8 cellular contexts compared by ENCODE assay signal in genomic region chr3:153927107-153927506, GRCh38.
A peak's percentile ranks its signal among the peaks of the same experiment; 100 is the strongest.
DNase-seq lines count a peak whose midpoint lies in the region; ATAC-seq, FAIRE-seq and TF ChIP-seq lines count a peak whose summit lies in the region.

No MANE protein-coding gene starts in this region.

- no peaks in the 10 kb centered on the region for H3K27me3 ChIP-seq in esophagus squamous epithelium

- CTCF ChIA-PET in Calu3 (lab: Charles Lee) = no interaction called here

- no peak for FAIRE-seq in RCC 7860 (lab: Jason Lieb, UNC)

- TF ChIP-seq POLR2A in esophagus squamous epithelium (IDR thresholded peaks at IDR 0.05) = no peak

- H3K9me3 Mint-ChIP-seq in Calu3 (ENCODE audit: low read depth, unreplicated experiment) (no peaks in the 10 kb centered on the region), CD14-positive monocyte (peaks cover 0 to 5% (median 0%) of the 10 kb centered on the region in 7 donors), natural killer cell (no peaks in the 10 kb centered on the region)

- H3K27ac Mint-ChIP-seq in Calu3 (ENCODE audit: unreplicated experiment) = no peak overlapping the region
- no peak overlapping the region for H3K27ac Mint-ChIP-seq in CD14-positive monocyte
- no peak overlapping the region for H3K27ac Mint-ChIP-seq in natural killer cell

- H3K36me3 Mint-ChIP-seq in Calu3 (ENCODE audit: insufficient read depth, unreplicated experiment) (no peaks in the 10 kb centered on the region), CD14-positive monocyte (no peaks in the 10 kb centered on the region), natural killer cell (no peaks in the 10 kb centered on the region)

- TF ChIP-seq CTCF in Calu3 (IDR thresholded peaks at IDR 0.05; ENCODE audit: unreplicated experiment) = peak; percentile 38
- no peak for TF ChIP-seq CTCF in CD14-positive monocyte (IDR thresholded peaks at IDR 0.05)
- TF ChIP-seq CTCF in esophagus squamous epithelium (IDR thresholded peaks at IDR 0.05) = no peak
- no peak for TF ChIP-seq CTCF in natural killer cell (IDR thresholded peaks at IDR 0.05)

- ATAC-seq in left colon = no peak
- ATAC-seq in natural killer cell = no peak

- intact Hi-C loops in Calu3 (cut with micrococcal nuclease; ENCODE audit: unreplicated experiment) (loop anchor here (1.0 to 5.0 kb wide), 4 partner anchors 140 to 901 kb away; no protein-coding TSS in a partner anchor), CD14-positive monocyte (cut with micrococcal nuclease) (no loop called here), left colon (cut with DNase I, micrococcal nuclease) (no loop called here), esophagus squamous epithelium (cut with DNase I) (no loop called here), natural killer cell (cut with micrococcal nuclease) (no loop called here)

- H3K4me1 Mint-ChIP-seq in Calu3 (ENCODE audit: low read depth, unreplicated experiment) (no peaks in the 10 kb centered on the region), CD14-positive monocyte (no peaks in the 10 kb centered on the region), natural killer cell (no peaks in the 10 kb centered on the region)

- H3K9me3 ChIP-seq in esophagus squamous epithelium = no peaks in the 10 kb centered on the region

- H3K36me3 ChIP-seq in esophagus squamous epithelium = peaks cover 0 to 37% (median 0%) of the 10 kb centered on the region in 3 donors

- H3K4me1 ChIP-seq in esophagus squamous epithelium = no peaks in the 10 kb centered on the region

- WGBS in esophagus squamous epithelium, 2 donors = 43 to 55% methylated on average over 5 of the region's 5 CpGs

- BruUV-seq in Calu3 (replicated peaks; lab: Mats Ljungman, UMichigan) = no TSS peak

- no peaks in the 10 kb centered on the region for H3K27me3 Mint-ChIP-seq in Calu3 (ENCODE audit: unreplicated experiment)
- H3K27me3 Mint-ChIP-seq in CD14-positive monocyte (ENCODE audit: low read depth in 3 of 3) = peaks cover 2 to 3% (median 2%) of the 10 kb centered on the region in 3 donors
- no peaks in the 10 kb centered on the region for H3K27me3 Mint-ChIP-seq in natural killer cell (ENCODE audit: low read depth in 2 of 2)

- H3K4me3 ChIP-seq in esophagus squamous epithelium = no peak overlapping the region

- DNase-seq in Calu3 = no peak
- peak; percentile 70 for DNase-seq in H4 (ENCODE audit: low spot score)
- DNase-seq in RCC 7860 (ENCODE audit: low spot score) = peak; percentile 15
- DNase-seq in iris pigment epithelial cell (ENCODE audit: low read depth) = peak; percentile 65
- DNase-seq in CD14-positive monocyte (ENCODE audit: low spot score) = no peak
- DNase-seq in left colon = no peak
- DNase-seq in esophagus squamous epithelium (lab: John Stamatoyannopoulos, UW) = no peak
- DNase-seq in natural killer cell = no peak

- H3K27ac ChIP-seq in esophagus squamous epithelium = no peak overlapping the region

- H3K4me3 Mint-ChIP-seq in Calu3 (ENCODE audit: low read depth, unreplicated experiment) (no peak overlapping the region), CD14-positive monocyte (no peak overlapping the region), natural killer cell (no peak overlapping the region)

Comparison
In these comparisons a context has a peak if more than half of its experiments do, and no peak if none do; other contexts are left out.
1. DNase-seq: peak in H4 (single experiment), RCC 7860 (single experiment) and iris pigment epithelial cell (single experiment); none in Calu3 (single experiment), CD14-positive monocyte (single experiment), left colon (0 of 2), esophagus squamous epithelium (single experiment) and natural killer cell (single experiment).